Comparison of ENCODE assay signal across 8 cellular contexts in genomic region chr2:201072201-201072530, GRCh38. TPM values are rescaled to one million over a fixed set of nuclear protein-coding genes. Genes with fewer than 3 reads are reported as not detected.
DNase-seq lines count a peak whose midpoint lies in the region; ATAC-seq lines count a peak whose summit lies in the region.

No MANE protein-coding gene starts in this region.

- H3K27ac Mint-ChIP-seq in naive thymus-derived CD4-positive, alpha-beta T cell, result peak overlapping the region; percentile 86 to 99 (median 95)

- no peak for DNase-seq in caudate nucleus (lab: John Stamatoyannopoulos, UW)
- no peak for DNase-seq in naive thymus-derived CD4-positive, alpha-beta T cell
- no peak for DNase-seq in HT-29 (ENCODE audit: low spot score)

- peaks cover 0 to 1% (median 0%) of the 10 kb centered on the region in 5 donors for H3K36me3 Mint-ChIP-seq in naive thymus-derived CD4-positive, alpha-beta T cell

- ATAC-seq in GM18873 (IDR thresholded peaks at IDR 0.05; ENCODE audit: low FRiP score, unreplicated experiment) (peak; percentile 1), GM18870 (IDR thresholded peaks at IDR 0.05; ENCODE audit: unreplicated experiment) (no peak), GM18858 (IDR thresholded peaks at IDR 0.05; ENCODE audit: unreplicated experiment) (no peak)
- ATAC-seq in naive thymus-derived CD4-positive, alpha-beta T cell, result no peak
- ATAC-seq in activated CD4-positive, CD25-positive, alpha-beta regulatory T cell treated with anti-CD3 and anti-CD28 coated beads, Interleukin-2, amount 50 U/mL, for 24 hours, result no peak

- CTCF ChIA-PET in naive thymus-derived CD4-positive, alpha-beta T cell (lab: Charles Lee), result interaction anchor here (0.8 to 5.4 kb wide), 4 partner anchors 46 to 160 kb away, joined by 3 to 53 read pairs (median 4); no protein-coding TSS in a partner anchor

- H3K9me3 Mint-ChIP-seq in naive thymus-derived CD4-positive, alpha-beta T cell, result peaks cover 0 to 4% (median 0%) of the 10 kb centered on the region in 11 donors

- H3K27ac ChIP-seq in HUES6 (ENCODE audit: low read depth, low read length), result no peak overlapping the region; the same call in 1 of the 2 replicates
- peak overlapping the region; percentile 96 for H3K27ac ChIP-seq in caudate nucleus (ENCODE audit: low read depth, low read length)
- H3K27ac ChIP-seq in naive thymus-derived CD4-positive, alpha-beta T cell (ENCODE audit: low read depth, low read length), result peak overlapping the region; percentile 83

- no peaks in the 10 kb centered on the region for H3K9me3 ChIP-seq in HUES6 (ENCODE audit: control insufficient read depth, insufficient read depth, low read depth, low read length)
- no peaks in the 10 kb centered on the region for H3K9me3 ChIP-seq in naive thymus-derived CD4-positive, alpha-beta T cell (ENCODE audit: control insufficient read depth in 2 of 3, low read length in 3 of 3)

- POLR2A ChIA-PET in naive thymus-derived CD4-positive, alpha-beta T cell (lab: Charles Lee), result interaction anchor here (0.7 to 6.7 kb wide), 7 partner anchors 44 to 208 kb away, joined by 3 to 97 read pairs (median 4); partner anchors contain the start of genes CFLAR, CLK1, NIF3L1 and PPIL3

- intact Hi-C loops in naive thymus-derived CD4-positive, alpha-beta T cell (cut with micrococcal nuclease), result loop anchor here (2.0 to 5.0 kb wide), 4 partner anchors 545 to 1840 kb away; partner anchors contain the start of genes C2orf69 (in 1 of the 2), CARF (in 1 of the 2), MAIP1 (in 1 of the 2) and SGO2 (in 1 of the 2)

- H3K4me3 Mint-ChIP-seq in naive thymus-derived CD4-positive, alpha-beta T cell, result peak overlapping the region; percentile 91 to 99 (median 94)

- H3K4me1 Mint-ChIP-seq in naive thymus-derived CD4-positive, alpha-beta T cell, result peaks cover 28 to 69% (median 51%) of the 10 kb centered on the region in 7 donors

- no peaks in the 10 kb centered on the region for H3K27me3 Mint-ChIP-seq in naive thymus-derived CD4-positive, alpha-beta T cell

- H3K27me3 ChIP-seq in HUES6 (ENCODE audit: control insufficient read depth, insufficient read depth, low read length), result no peaks in the 10 kb centered on the region
- H3K27me3 ChIP-seq in naive thymus-derived CD4-positive, alpha-beta T cell (ENCODE audit: control insufficient read depth in 2 of 2, insufficient read depth in 2 of 2, low read length in 2 of 2), result no peaks in the 10 kb centered on the region

- H3K4me1 ChIP-seq in HUES6 (ENCODE audit: control insufficient read depth, insufficient read depth, low read length), result peaks cover 7% of the 10 kb centered on the region; the same call in 1 of the 2 replicates
- peaks cover 27 to 33% of the 10 kb centered on the region in 2 donors for H3K4me1 ChIP-seq in naive thymus-derived CD4-positive, alpha-beta T cell (ENCODE audit: control insufficient read depth in 2 of 2, insufficient read depth in 2 of 2, low read length in 2 of 2)

- H3K36me3 ChIP-seq in HUES6 (ENCODE audit: control insufficient read depth, insufficient read depth, low read length), result no peaks in the 10 kb centered on the region
- peaks cover 0 to 4% (median 0%) of the 10 kb centered on the region in 3 experiments for H3K36me3 ChIP-seq in naive thymus-derived CD4-positive, alpha-beta T cell (ENCODE audit: control insufficient read depth in 2 of 3, insufficient read depth in 3 of 3, low read length in 3 of 3)

- peak overlapping the region; percentile 92 for H3K9ac ChIP-seq in HUES6 (ENCODE audit: low read length)

- H3K4me3 ChIP-seq in HUES6 (ENCODE audit: low read depth, low read length), result peak overlapping the region; percentile 82
- peak overlapping the region; percentile 92 for H3K4me3 ChIP-seq in naive thymus-derived CD4-positive, alpha-beta T cell (ENCODE audit: low read length)

RNA-seq across cellular contexts. Expression of gene NDUFB3, which starts 0.4 kb away (rescaled TPM):
- 100 to 1,000 TPM in 1 of 5 experiments, 10 to 100 TPM in 4; 18.3 to 109 (median 38.3) TPM for total RNA-seq in naive thymus-derived CD4-positive, alpha-beta T cell
- 100 to 1,000 TPM; 246 to 361 TPM for polyA plus RNA-seq in naive thymus-derived CD4-positive, alpha-beta T cell
- 75.3 and 82.9 TPM in 2 replicates for total RNA-seq in HT-29 (2014; rRNA removed; shearing (Covaris generic))

RNA-seq across cellular contexts. Expression of gene HYCC2, which starts 0.7 kb away (rescaled TPM):
- total RNA-seq in naive thymus-derived CD4-positive, alpha-beta T cell, result 10 to 100 TPM; 34.8 to 38.3 (median 36.1) TPM
- 10 to 100 TPM; 20.8 to 27.0 TPM for polyA plus RNA-seq in naive thymus-derived CD4-positive, alpha-beta T cell
- total RNA-seq in HT-29 (2014; rRNA removed; shearing (Covaris generic)), result 2.8 and 4.0 TPM in 2 replicates

RNA-seq across cellular contexts. Expression of gene CFLAR, which starts 43.8 kb away (rescaled TPM):
- total RNA-seq in naive thymus-derived CD4-positive, alpha-beta T cell, result 100 to 1,000 TPM; 168 to 253 (median 185) TPM
- 10 to 100 TPM; 63.9 to 95.7 TPM for polyA plus RNA-seq in naive thymus-derived CD4-positive, alpha-beta T cell
- total RNA-seq in HT-29 (2014; rRNA removed; shearing (Covaris generic)), result 30.6 and 41.2 TPM in 2 replicates
